1 cellular context compared by ENCODE assay signal in the genomic region with DNA sequence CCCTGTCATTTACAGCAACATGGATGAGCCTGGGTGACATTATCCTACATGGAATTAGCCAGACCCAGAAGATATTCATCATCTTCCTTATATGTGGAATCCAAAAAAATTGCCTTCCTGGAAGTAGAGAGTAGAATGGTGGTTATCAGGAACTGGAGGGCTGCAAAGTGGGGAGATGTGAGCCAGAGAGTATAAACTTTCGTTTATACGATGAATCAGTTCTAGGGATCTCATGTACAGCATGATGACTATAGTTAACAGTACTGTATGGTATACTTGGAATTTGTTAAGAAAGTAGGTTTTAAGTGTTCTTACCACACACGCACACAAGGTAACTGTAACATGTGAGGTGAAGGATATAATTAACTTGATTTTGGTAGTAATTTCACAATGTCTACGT.
TF ChIP-seq lines count a peak whose summit lies in the region.

No MANE protein-coding gene starts in this region.

TF ChIP-seq in IMR-90, 13 proteins besides CTCF, POLR2A, EP300 and RAD21 (continued from another document):
- TF ChIP-seq, protein P1, sequence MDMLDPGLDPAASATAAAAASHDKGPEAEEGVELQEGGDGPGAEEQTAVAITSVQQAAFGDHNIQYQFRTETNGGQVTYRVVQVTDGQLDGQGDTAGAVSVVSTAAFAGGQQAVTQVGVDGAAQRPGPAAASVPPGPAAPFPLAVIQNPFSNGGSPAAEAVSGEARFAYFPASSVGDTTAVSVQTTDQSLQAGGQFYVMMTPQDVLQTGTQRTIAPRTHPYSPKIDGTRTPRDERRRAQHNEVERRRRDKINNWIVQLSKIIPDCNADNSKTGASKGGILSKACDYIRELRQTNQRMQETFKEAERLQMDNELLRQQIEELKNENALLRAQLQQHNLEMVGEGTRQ (IDR thresholded peaks at IDR 0.05; ENCODE audit: low read depth, low read length) = no peak
- no peak for TF ChIP-seq FOS (IDR thresholded peaks at IDR 0.05; ENCODE audit: low read depth, low read length)
- TF ChIP-seq CEBPB (IDR thresholded peaks at IDR 0.05; ENCODE audit: low read depth, low read length) = no peak
